3 cellular contexts compared by ENCODE assay signal in the genomic region with DNA sequence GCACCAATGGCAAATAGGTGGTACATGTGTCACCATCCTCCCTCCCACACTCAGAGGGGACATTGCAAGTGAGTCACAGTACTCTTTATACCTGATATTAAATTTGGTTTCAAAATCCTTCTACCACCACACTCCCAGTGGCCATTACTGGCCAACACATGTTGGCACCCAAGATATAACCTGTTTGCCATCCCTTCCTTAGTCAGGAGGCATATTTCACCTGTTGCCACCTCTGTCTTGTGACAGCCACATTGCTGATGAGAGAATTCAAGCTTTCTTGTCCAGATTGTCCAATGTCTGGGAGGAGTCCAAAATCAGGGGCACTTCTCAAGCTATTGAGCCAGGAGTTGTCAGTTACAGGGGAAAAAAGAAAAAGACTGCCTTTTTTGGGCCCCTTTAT.
TF ChIP-seq lines count a peak whose summit lies in the region.

No MANE protein-coding gene starts in this region.

TF ChIP-seq in HCT116, 20 proteins besides CTCF, POLR2A, EP300 and RAD21:
- TF ChIP-seq EGR1 (IDR thresholded peaks at IDR 0.05; ENCODE audit: low read depth) (no peak), CBX3 (IDR thresholded peaks at IDR 0.05; ENCODE audit: low read depth) (no peak), FOSL1 (IDR thresholded peaks at IDR 0.05; ENCODE audit: low read depth) (no peak)

TF ChIP-seq in HEK293, 187 proteins besides CTCF, POLR2A, EP300 and RAD21:
- no peak for TF ChIP-seq ZNF558 (tag by site-specific recombination; IDR thresholded peaks at IDR 0.05)
- TF ChIP-seq SCRT1 (tag by site-specific recombination; IDR thresholded peaks at IDR 0.05; ENCODE audit: borderline replicate concordance), result peak; percentile 79
- TF ChIP-seq SCRT2 (tag by site-specific recombination; IDR thresholded peaks at IDR 0.05), result peak; percentile 86
- TF ChIP-seq ZNF223 (tag by site-specific recombination; IDR thresholded peaks at IDR 0.05), result no peak

TF ChIP-seq in H1, 55 proteins besides CTCF, POLR2A, EP300 and RAD21:
- TF ChIP-seq BCL11A (IDR thresholded peaks at IDR 0.05; ENCODE audit: low read depth in 2 of 2, low read length in 2 of 2), result no peak
- TF ChIP-seq JUN (IDR thresholded peaks at IDR 0.05; ENCODE audit: low read depth, low read length), result no peak
- TF ChIP-seq BRCA1 (IDR thresholded peaks at IDR 0.05; ENCODE audit: low read depth, low read length), result no peak
- TF ChIP-seq TCF12 (IDR thresholded peaks at IDR 0.05; ENCODE audit: low read depth, low read length), result no peak
- TF ChIP-seq RBBP5 (IDR thresholded peaks at IDR 0.05; ENCODE audit: borderline replicate concordance, low read depth, low read length), result no peak
- no peak for TF ChIP-seq CEBPB (IDR thresholded peaks at IDR 0.05; ENCODE audit: low read depth, low read length)
- no peak for TF ChIP-seq TBP (IDR thresholded peaks at IDR 0.05; ENCODE audit: low read depth, low read length)
- TF ChIP-seq NRF1 (IDR thresholded peaks at IDR 0.05; ENCODE audit: low read depth, low read length), result no peak
- no peak for TF ChIP-seq RFX5 (IDR thresholded peaks at IDR 0.05; ENCODE audit: borderline replicate concordance, low read depth, low read length)
